15 cellular contexts compared by ENCODE assay signal in the genomic region with DNA sequence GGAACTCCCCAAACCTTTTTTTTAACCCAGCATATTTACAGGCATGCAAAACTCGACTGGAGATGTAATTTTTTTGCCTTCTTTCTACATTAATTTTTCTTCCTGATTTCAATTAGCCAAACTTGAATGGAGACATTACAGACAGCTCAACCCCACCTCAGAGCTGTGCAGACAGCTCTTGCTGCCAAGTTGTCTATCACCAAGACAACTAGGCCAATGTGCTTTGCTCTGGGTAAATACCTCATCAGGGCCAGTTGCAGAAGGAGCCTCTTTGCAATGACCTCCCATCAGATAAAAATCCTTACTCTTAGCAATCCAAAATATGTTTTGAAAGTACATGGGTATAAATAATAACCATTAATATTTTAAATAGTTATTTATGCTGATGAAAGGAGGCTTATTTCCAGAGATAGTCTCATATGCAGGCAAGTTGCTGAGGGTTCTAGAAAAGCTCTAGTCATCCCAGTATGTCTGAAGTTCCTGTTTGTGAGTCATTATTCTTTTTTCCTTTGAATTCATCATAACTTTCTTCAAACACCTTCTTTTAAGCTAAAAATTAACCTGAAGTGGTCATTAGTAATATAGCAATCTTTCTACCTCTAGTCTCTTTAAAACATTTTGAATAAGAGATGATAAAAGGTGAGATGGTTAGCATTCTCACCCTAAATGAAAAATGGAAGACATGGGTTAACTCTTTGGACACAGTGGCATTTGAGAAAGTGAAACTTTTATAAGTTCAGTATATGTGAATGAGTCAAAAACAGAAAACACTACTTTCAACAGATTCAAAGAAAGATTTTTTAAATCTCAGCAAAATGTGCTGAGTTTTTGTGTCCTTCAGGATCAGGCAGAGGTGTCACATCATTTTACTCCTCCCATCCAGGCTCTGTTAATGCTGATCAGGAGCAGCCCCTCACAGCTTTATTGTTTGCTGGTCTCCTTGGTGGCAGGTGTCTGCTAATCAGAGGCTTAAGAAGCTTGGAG.
DNase-seq lines count a peak whose midpoint lies in the region; ATAC-seq and TF ChIP-seq lines count a peak whose summit lies in the region.
"Had no signal": no experiment of that assay in that cellular context is flagged by ENCODE, and none has a peak within 500 bp of the region (broad histone marks: within the 10 kb centered on the region; RNA-seq: fewer than 3 reads in every experiment).

No MANE protein-coding gene starts in this region.

- DNase-seq in GM12865 (ENCODE audit: low read depth), result peak; percentile 30
- DNase-seq in OCI-M1 (lab: John Stamatoyannopoulos, UW), result peak; percentile 33
- no peak for DNase-seq in DMS53 (lab: John Stamatoyannopoulos, UW)
- DNase-seq in DMS114 treated with DMSO at 0.1 percent for 48 hours (lab: John Stamatoyannopoulos, UW; ENCODE audit: unreplicated experiment), result no peak
- DNase-seq in NCI-H2227 (lab: John Stamatoyannopoulos, UW; ENCODE audit: unreplicated experiment), result no peak
- no peak for DNase-seq in erythroblast (lab: John Stamatoyannopoulos, UW)
- DNase-seq: activated CD4-positive, alpha-beta T cell treated with anti-CD3 and anti-CD28 coated beads, Interleukin-2, amount 10 ng/mL, durations not matched to agents 24 days and 14 days; colonic mucosa; EL; NCI-H187; stimulated activated naive CD4-positive, alpha-beta T cell treated with Interleukin-2 at 50 U/mL for 16 hours; T-cell had no signal

- TF ChIP-seq POLR2A in erythroblast (IDR thresholded peaks at IDR 0.05; ENCODE audit: low read length), result no peak

- no peak overlapping the region for H3K4me3 ChIP-seq in GM12865 (ENCODE audit: low read depth, low read length)
- H3K4me3 ChIP-seq: colonic mucosa, prostate gland had no signal

- no peak for TF ChIP-seq CTCF in GM12865 (IDR thresholded peaks at IDR 0.05; ENCODE audit: insufficient read depth, low read depth, low read length, missing control alignments)

- peak; percentile 60 for ATAC-seq in GM19023 (IDR thresholded peaks at IDR 0.05; ENCODE audit: unreplicated experiment)
- ATAC-seq in HG02885 (IDR thresholded peaks at IDR 0.05; ENCODE audit: poor library complexity, unreplicated experiment), result peak; percentile 66
- ATAC-seq: T-cell had no signal

Comparison
In these comparisons a context has a peak if more than half of its experiments do, and no peak if none do; other contexts are left out.
1. DNase-seq: peak in GM12865 (single experiment) and OCI-M1 (single experiment); none in DMS53 (single experiment), DMS114 treated with DMSO at 0.1 percent for 48 hours (single experiment), NCI-H2227 (single experiment) and erythroblast (0 of 2).